1 cellular context compared by ENCODE assay signal in genomic region chr16:81807767-81808166, GRCh38.
TF ChIP-seq lines count a peak whose summit lies in the region.

No MANE protein-coding gene starts in this region.

TF ChIP-seq in K562, 482 proteins besides CTCF, POLR2A, EP300 and RAD21:
- TF ChIP-seq, protein P1, sequence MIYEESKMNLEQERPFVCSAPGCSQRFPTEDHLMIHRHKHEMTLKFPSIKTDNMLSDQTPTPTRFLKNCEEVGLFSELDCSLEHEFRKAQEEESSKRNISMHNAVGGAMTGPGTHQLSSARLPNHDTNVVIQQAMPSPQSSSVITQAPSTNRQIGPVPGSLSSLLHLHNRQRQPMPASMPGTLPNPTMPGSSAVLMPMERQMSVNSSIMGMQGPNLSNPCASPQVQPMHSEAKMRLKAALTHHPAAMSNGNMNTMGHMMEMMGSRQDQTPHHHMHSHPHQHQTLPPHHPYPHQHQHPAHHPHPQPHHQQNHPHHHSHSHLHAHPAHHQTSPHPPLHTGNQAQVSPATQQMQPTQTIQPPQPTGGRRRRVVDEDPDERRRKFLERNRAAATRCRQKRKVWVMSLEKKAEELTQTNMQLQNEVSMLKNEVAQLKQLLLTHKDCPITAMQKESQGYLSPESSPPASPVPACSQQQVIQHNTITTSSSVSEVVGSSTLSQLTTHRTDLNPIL (CRISPR knock-in tag; IDR thresholded peaks at IDR 0.05): no peak
- TF ChIP-seq, protein P2, sequence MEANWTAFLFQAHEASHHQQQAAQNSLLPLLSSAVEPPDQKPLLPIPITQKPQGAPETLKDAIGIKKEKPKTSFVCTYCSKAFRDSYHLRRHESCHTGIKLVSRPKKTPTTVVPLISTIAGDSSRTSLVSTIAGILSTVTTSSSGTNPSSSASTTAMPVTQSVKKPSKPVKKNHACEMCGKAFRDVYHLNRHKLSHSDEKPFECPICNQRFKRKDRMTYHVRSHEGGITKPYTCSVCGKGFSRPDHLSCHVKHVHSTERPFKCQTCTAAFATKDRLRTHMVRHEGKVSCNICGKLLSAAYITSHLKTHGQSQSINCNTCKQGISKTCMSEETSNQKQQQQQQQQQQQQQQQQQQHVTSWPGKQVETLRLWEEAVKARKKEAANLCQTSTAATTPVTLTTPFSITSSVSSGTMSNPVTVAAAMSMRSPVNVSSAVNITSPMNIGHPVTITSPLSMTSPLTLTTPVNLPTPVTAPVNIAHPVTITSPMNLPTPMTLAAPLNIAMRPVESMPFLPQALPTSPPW (CRISPR knock-in tag; IDR thresholded peaks at IDR 0.05): peak; percentile 26; the same call in 1 of the 2 replicates
